19 cellular contexts compared by ENCODE assay signal in genomic region chr13:114228176-114228575, GRCh38. TPM values are rescaled to one million over a fixed set of nuclear protein-coding genes. Genes with fewer than 3 reads are reported as not detected.
A peak's percentile ranks its signal among the peaks of the same experiment; 100 is the strongest.
DNase-seq lines count a peak whose midpoint lies in the region; ATAC-seq and TF ChIP-seq lines count a peak whose summit lies in the region.
"Had no signal": no experiment of that assay in that cellular context is flagged by ENCODE, and none has a peak within 500 bp of the region (broad histone marks: within the 10 kb centered on the region; RNA-seq: fewer than 3 reads in every experiment).

No MANE protein-coding gene starts in this region.

- H3K4me3 ChIP-seq in GM23338 (no peak overlapping the region), right lobe of liver (no peak overlapping the region)

- H3K4me1 Mint-ChIP-seq in activated CD4-positive, alpha-beta memory T cell treated with anti-CD3 and anti-CD28 coated beads for 36 hours (ENCODE audit: low read depth), result peaks cover 38% of the 10 kb centered on the region
- peaks cover 31% of the 10 kb centered on the region for H3K4me1 Mint-ChIP-seq in activated CD4-positive, alpha-beta memory T cell treated with anti-CD3 and anti-CD28 coated beads, Interleukin-2, amount 10 ng/mL, durations not matched to agents 7 days and 5 days
- peaks cover 61% of the 10 kb centered on the region for H3K4me1 Mint-ChIP-seq in GM23338

- no peaks in the 10 kb centered on the region for H4K20me1 ChIP-seq in GM23338 (replicated peaks; ENCODE audit: insufficient read depth)

- H3K79me2 ChIP-seq in GM23338 (replicated peaks; ENCODE audit: insufficient read depth), result no peaks in the 10 kb centered on the region

- peak overlapping the region; percentile 4 for H3K4me3 Mint-ChIP-seq in activated CD4-positive, alpha-beta memory T cell treated with anti-CD3 and anti-CD28 coated beads for 36 hours
- no peak overlapping the region for H3K4me3 Mint-ChIP-seq in activated CD4-positive, alpha-beta memory T cell treated with anti-CD3 and anti-CD28 coated beads, Interleukin-2, amount 10 ng/mL, durations not matched to agents 7 days and 5 days
- H3K4me3 Mint-ChIP-seq in GM23338, result peak overlapping the region; percentile 30; the same call in 1 of the 3 replicates
- H3K4me3 Mint-ChIP-seq: CD8-positive, alpha-beta T cell; HFFc6 had no signal

- H3K9me3 ChIP-seq in right lobe of liver, result no peaks in the 10 kb centered on the region

- CTCF ChIA-PET in activated CD4-positive, alpha-beta memory T cell treated with anti-CD3 and anti-CD28 coated beads for 36 hours (lab: Charles Lee), result interaction anchor here (0.8 to 1.5 kb wide), 4 partner anchors 82 to 412 kb away, joined by 3 read pairs; no protein-coding TSS in a partner anchor
- CTCF ChIA-PET in activated CD4-positive, alpha-beta memory T cell treated with anti-CD3 and anti-CD28 coated beads, Interleukin-2, amount 10 ng/mL, durations not matched to agents 7 days and 5 days (lab: Charles Lee), result interaction anchor here (1.3 to 2.4 kb wide), 3 partner anchors 8 to 163 kb away, joined by 3 to 11 read pairs (median 4); no protein-coding TSS in a partner anchor

- H3K27ac ChIP-seq in GM23338 (ENCODE audit: low read depth) (peak overlapping the region; percentile 95; the same call in 1 of the 2 replicates), right lobe of liver (peak overlapping the region; percentile 26 to 86 (median 73))
- H3K27ac ChIP-seq: 22Rv1 had no signal

- H3K4me1 ChIP-seq in GM23338 (ENCODE audit: insufficient read depth) (peaks cover 44% of the 10 kb centered on the region), right lobe of liver (peaks cover 0 to 29% (median 12%) of the 10 kb centered on the region in 4 donors)

- peaks cover 3% of the 10 kb centered on the region for H3K27me3 Mint-ChIP-seq in activated CD4-positive, alpha-beta memory T cell treated with anti-CD3 and anti-CD28 coated beads for 36 hours
- peaks cover 28% of the 10 kb centered on the region for H3K27me3 Mint-ChIP-seq in activated CD4-positive, alpha-beta memory T cell treated with anti-CD3 and anti-CD28 coated beads, Interleukin-2, amount 10 ng/mL, durations not matched to agents 7 days and 5 days
- peaks cover 18% of the 10 kb centered on the region for H3K27me3 Mint-ChIP-seq in GM23338 (ENCODE audit: insufficient read depth, low read depth, poor library complexity)

- no peaks in the 10 kb centered on the region for H3K9me2 ChIP-seq in GM23338 (ENCODE audit: insufficient read depth)

- H3F3A ChIP-seq in GM23338 (replicated peaks; ENCODE audit: low read depth), result peaks cover 17% of the 10 kb centered on the region

- no peak for DNase-seq in activated CD4-positive, alpha-beta memory T cell treated with anti-CD3 and anti-CD28 coated beads for 36 hours
- DNase-seq in activated CD4-positive, alpha-beta memory T cell treated with anti-CD3 and anti-CD28 coated beads, Interleukin-2, amount 10 ng/mL, durations not matched to agents 7 days and 5 days, result no peak
- DNase-seq in GM23338 (ENCODE audit: low spot score) (no peak), left ventricle myocardium superior (no peak), right lobe of liver (peak; percentile 64 to 87 (median 75)), NCI-H510A (lab: John Stamatoyannopoulos, UW) (no peak)
- DNase-seq in activated CD4-positive, alpha-beta T cell treated with anti-CD3 and anti-CD28 coated beads for 48 hours, result no peak
- DNase-seq: CD8-positive, alpha-beta T cell; COR-L47; DMS153; GF-D8; GOT3; HCEC 1CT; HFFc6 had no signal

- TF ChIP-seq POLR2A in right lobe of liver (IDR thresholded peaks at IDR 0.05), result peak; percentile 71

- H2AFZ ChIP-seq in GM23338, result no peak overlapping the region

- POLR2A ChIA-PET in activated CD4-positive, alpha-beta memory T cell treated with anti-CD3 and anti-CD28 coated beads for 36 hours (lab: Charles Lee), result interaction anchor here (1.4 kb wide), 1 partner anchor 161 kb away, joined by 3 read pairs; no protein-coding TSS in a partner anchor
- POLR2A ChIA-PET in activated CD4-positive, alpha-beta memory T cell treated with anti-CD3 and anti-CD28 coated beads, Interleukin-2, amount 10 ng/mL, durations not matched to agents 7 days and 5 days (lab: Charles Lee), result interaction anchor here (1.5 kb wide), 1 partner anchor 8 kb away, joined by 4 read pairs; no protein-coding TSS in a partner anchor

- intact Hi-C loops in activated CD4-positive, alpha-beta memory T cell treated with anti-CD3 and anti-CD28 coated beads for 36 hours (cut with micrococcal nuclease), result loop anchor here (5.0 kb wide), 1 partner anchor 86 kb away; no protein-coding TSS in a partner anchor
- intact Hi-C loops in left ventricle myocardium superior (cut with micrococcal nuclease) (loop anchor here (5.0 kb wide), 1 partner anchor 281 kb away; no protein-coding TSS in a partner anchor), right lobe of liver (cut with DNase I) (no loop called here)

- ATAC-seq in GM23338 (no peak), left ventricle myocardium superior (peak; percentile 57), right lobe of liver (peak; percentile 78 to 87 (median 82)), GM21390 (IDR thresholded peaks at IDR 0.05; ENCODE audit: unreplicated experiment) (no peak)
- ATAC-seq: CD8-positive, alpha-beta T cell had no signal

- 27% methylated on average over 9 of the region's 9 CpGs for WGBS in right lobe of liver (ENCODE audit: insufficient coverage, low coverage, low lambda C conversion rate, missing lambda C conversion rate)

- H3K27me3 ChIP-seq in GM23338 (ENCODE audit: insufficient read depth) (no peaks in the 10 kb centered on the region), right lobe of liver (no peaks in the 10 kb centered on the region)

- H3K4me2 ChIP-seq in GM23338, result peak overlapping the region; percentile 61; the same call in 1 of the 2 replicates

- H3K36me3 Mint-ChIP-seq in activated CD4-positive, alpha-beta memory T cell treated with anti-CD3 and anti-CD28 coated beads for 36 hours, result no peaks in the 10 kb centered on the region
- H3K36me3 Mint-ChIP-seq in activated CD4-positive, alpha-beta memory T cell treated with anti-CD3 and anti-CD28 coated beads, Interleukin-2, amount 10 ng/mL, durations not matched to agents 7 days and 5 days (ENCODE audit: low read depth), result no peaks in the 10 kb centered on the region
- H3K36me3 Mint-ChIP-seq in GM23338 (ENCODE audit: low read depth), result no peaks in the 10 kb centered on the region
- H3K36me3 Mint-ChIP-seq: CD14-positive monocyte; CD8-positive, alpha-beta T cell had no signal

- no peaks in the 10 kb centered on the region for H3K9me3 Mint-ChIP-seq in activated CD4-positive, alpha-beta memory T cell treated with anti-CD3 and anti-CD28 coated beads for 36 hours
- no peaks in the 10 kb centered on the region for H3K9me3 Mint-ChIP-seq in activated CD4-positive, alpha-beta memory T cell treated with anti-CD3 and anti-CD28 coated beads, Interleukin-2, amount 10 ng/mL, durations not matched to agents 7 days and 5 days
- no peaks in the 10 kb centered on the region; the same call in 2 of the 3 replicates for H3K9me3 Mint-ChIP-seq in GM23338
- H3K9me3 Mint-ChIP-seq: CD14-positive monocyte; CD8-positive, alpha-beta T cell; HFFc6 had no signal

- H3K27ac Mint-ChIP-seq in activated CD4-positive, alpha-beta memory T cell treated with anti-CD3 and anti-CD28 coated beads for 36 hours, result no peak overlapping the region
- H3K27ac Mint-ChIP-seq in activated CD4-positive, alpha-beta memory T cell treated with anti-CD3 and anti-CD28 coated beads, Interleukin-2, amount 10 ng/mL, durations not matched to agents 7 days and 5 days, result no peak overlapping the region
- peak overlapping the region; percentile 82 for H3K27ac Mint-ChIP-seq in GM23338
- H3K27ac Mint-ChIP-seq: CD8-positive, alpha-beta T cell; HFFc6 had no signal

- TF ChIP-seq CTCF in GM23338 (conservative IDR thresholded peaks at IDR 0.05; ENCODE audit: low read depth in 2 of 2) (no peak), right lobe of liver (IDR thresholded peaks at IDR 0.05) (no peak)

- no peaks in the 10 kb centered on the region for H3K36me3 ChIP-seq in GM23338 (ENCODE audit: insufficient read depth)
- no peaks in the 10 kb centered on the region for H3K36me3 ChIP-seq in right lobe of liver

TF ChIP-seq in GM23338, 12 proteins besides CTCF, POLR2A, EP300 and RAD21 (continues in another document):
- TF ChIP-seq, protein P1, sequence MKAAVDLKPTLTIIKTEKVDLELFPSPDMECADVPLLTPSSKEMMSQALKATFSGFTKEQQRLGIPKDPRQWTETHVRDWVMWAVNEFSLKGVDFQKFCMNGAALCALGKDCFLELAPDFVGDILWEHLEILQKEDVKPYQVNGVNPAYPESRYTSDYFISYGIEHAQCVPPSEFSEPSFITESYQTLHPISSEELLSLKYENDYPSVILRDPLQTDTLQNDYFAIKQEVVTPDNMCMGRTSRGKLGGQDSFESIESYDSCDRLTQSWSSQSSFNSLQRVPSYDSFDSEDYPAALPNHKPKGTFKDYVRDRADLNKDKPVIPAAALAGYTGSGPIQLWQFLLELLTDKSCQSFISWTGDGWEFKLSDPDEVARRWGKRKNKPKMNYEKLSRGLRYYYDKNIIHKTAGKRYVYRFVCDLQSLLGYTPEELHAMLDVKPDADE (IDR thresholded peaks at IDR 0.05), result no peak
- no peak for TF ChIP-seq EZH2 (IDR thresholded peaks at IDR 0.05; ENCODE audit: low read depth, unreplicated experiment)

RNA-seq across cellular contexts. Expression of gene CDC16, which starts 6.5 kb away (rescaled TPM):
- 10 to 100 TPM; 63.1 to 69.8 TPM for total RNA-seq in activated CD4-positive, alpha-beta memory T cell treated with anti-CD3 and anti-CD28 coated beads for 36 hours
- total RNA-seq in activated CD4-positive, alpha-beta memory T cell treated with anti-CD3 and anti-CD28 coated beads, Interleukin-2, amount 10 ng/mL, durations not matched to agents 7 days and 5 days, result 10 to 100 TPM; 59.6 to 64.0 TPM
- 84.2 and 86.1 TPM in 2 replicates for total RNA-seq in GM23338 (2014; rRNA removed; shearing (Covaris generic))
- polyA plus RNA-seq in GM23338 (2016; fragmentation: Nextera tagmentation; extraction: Ambion mirVana), result 91.3 and 95.9 TPM in 2 replicates
- 35.9 TPM for total RNA-seq in left ventricle myocardium superior
- total RNA-seq in right lobe of liver, result 10 to 100 TPM; 28.4 to 47.6 (median 35.8) TPM

RNA-seq across cellular contexts. Expression of gene CFAP97D2, which starts 49.1 kb away (rescaled TPM):
- not detected for total RNA-seq in activated CD4-positive, alpha-beta memory T cell treated with anti-CD3 and anti-CD28 coated beads for 36 hours
- not detected for total RNA-seq in activated CD4-positive, alpha-beta memory T cell treated with anti-CD3 and anti-CD28 coated beads, Interleukin-2, amount 10 ng/mL, durations not matched to agents 7 days and 5 days
- total RNA-seq in GM23338 (2014; rRNA removed; shearing (Covaris generic)), result not detected in 2 replicates
- polyA plus RNA-seq in GM23338 (2016; fragmentation: Nextera tagmentation; extraction: Ambion mirVana), result not detected in 2 replicates
- total RNA-seq in left ventricle myocardium superior (not detected), right lobe of liver (not detected)
- total RNA-seq: A673, HFFc6 had no signal
- polyA plus RNA-seq: BJ had no signal

RNA-seq across cellular contexts. Expression of gene UPF3A, which starts 53.2 kb away (rescaled TPM):
- total RNA-seq in activated CD4-positive, alpha-beta memory T cell treated with anti-CD3 and anti-CD28 coated beads for 36 hours, result 10 to 100 TPM; 46.8 to 48.5 TPM
- total RNA-seq in activated CD4-positive, alpha-beta memory T cell treated with anti-CD3 and anti-CD28 coated beads, Interleukin-2, amount 10 ng/mL, durations not matched to agents 7 days and 5 days, result 10 to 100 TPM; 46.2 to 52.8 TPM
- total RNA-seq in GM23338 (2014; rRNA removed; shearing (Covaris generic)), result 45.0 and 57.2 TPM in 2 replicates
- polyA plus RNA-seq in GM23338 (2016; fragmentation: Nextera tagmentation; extraction: Ambion mirVana), result 174 and 177 TPM in 2 replicates
- 22.2 TPM for total RNA-seq in left ventricle myocardium superior
- total RNA-seq in right lobe of liver, result 10 to 100 TPM; 10.6 to 24.3 (median 14.8) TPM

Comparison
In these comparisons a context has a peak if more than half of its experiments do, and no peak if none do; other contexts are left out.
1. DNase-seq: peak in right lobe of liver (3 of 3); none in activated CD4-positive, alpha-beta memory T cell treated with anti-CD3 and anti-CD28 coated beads for 36 hours (single experiment), activated CD4-positive, alpha-beta memory T cell treated with anti-CD3 and anti-CD28 coated beads, Interleukin-2, amount 10 ng/mL, durations not matched to agents 7 days and 5 days (single experiment), GM23338 (single experiment), left ventricle myocardium superior (single experiment), NCI-H510A (single experiment) and activated CD4-positive, alpha-beta T cell treated with anti-CD3 and anti-CD28 coated beads for 48 hours (single experiment).
2. ATAC-seq: peak in left ventricle myocardium superior (single experiment) and right lobe of liver (4 of 4); none in GM23338 (single experiment) and GM21390 (single experiment).
3. intact Hi-C loops: an anchor here in activated CD4-positive, alpha-beta memory T cell treated with anti-CD3 and anti-CD28 coated beads for 36 hours (5.0 kb wide) and left ventricle myocardium superior (5.0 kb wide); none called in right lobe of liver.